Comparison of ENCODE assay signal across 8 cellular contexts in genomic region chr17:62704381-62704971, GRCh38.
DNase-seq lines count a peak whose midpoint lies in the region; ATAC-seq, FAIRE-seq and TF ChIP-seq lines count a peak whose summit lies in the region.

No MANE protein-coding gene starts in this region.

- peak overlapping the region; percentile 73 for H3K4me3 ChIP-seq in RWPE2 (ENCODE audit: severe bottlenecking)
- peak overlapping the region; percentile 23 to 56 (median 48) for H3K4me3 ChIP-seq in endothelial cell of umbilical vein (replicated peaks in 1 of 3; ENCODE audit: insufficient read depth in 1 of 3, low read depth in 1 of 3, low read length in 3 of 3)

- CTCF ChIA-PET in endothelial cell of umbilical vein (lab: Charles Lee): interaction anchor here (0.9 to 2.2 kb wide), 5 partner anchors 12 to 702 kb away, joined by 3 to 12 read pairs (median 4); no protein-coding TSS in a partner anchor

- intact Hi-C loops in endothelial cell of umbilical vein (cut with micrococcal nuclease): loop anchor here (1.0 to 10.0 kb wide), 3 partner anchors 264 to 378 kb away; partner anchors contain the start of gene METTL2A

- H3K27me3 ChIP-seq in RWPE2 (ENCODE audit: insufficient read depth, poor library complexity, severe bottlenecking) (no peaks in the 10 kb centered on the region), endothelial cell of umbilical vein (ENCODE audit: control insufficient read depth in 2 of 2, insufficient read depth in 2 of 2, low read length in 2 of 2) (peaks cover 0 to 8% of the 10 kb centered on the region in 2 experiments)

- TF ChIP-seq CTCF in RWPE2 (IDR thresholded peaks at IDR 0.05; ENCODE audit: poor library complexity, severe bottlenecking) (no peak), endothelial cell of umbilical vein (IDR thresholded peaks at IDR 0.05; ENCODE audit: extremely low read depth in 1 of 2, insufficient read depth in 1 of 2, low read depth in 1 of 2, low read length in 2 of 2) (no peak)

- H2AFZ ChIP-seq in endothelial cell of umbilical vein (ENCODE audit: low read depth, low read length): peak overlapping the region; percentile 65

- H3K9me1 ChIP-seq in endothelial cell of umbilical vein (replicated peaks; ENCODE audit: control insufficient read depth, extremely low read depth, insufficient read depth, low read length): no peaks in the 10 kb centered on the region

- H4K20me1 ChIP-seq in endothelial cell of umbilical vein (replicated peaks; ENCODE audit: control insufficient read depth, extremely low read depth, insufficient read depth, low read length): no peaks in the 10 kb centered on the region

- POLR2A ChIA-PET in endothelial cell of umbilical vein (lab: Charles Lee): no interaction called here

- peak; percentile 66 for DNase-seq in activated effector memory CD4-positive, alpha-beta T cell treated with anti-CD3 and anti-CD28 coated beads, Interleukin-2, amount 50 U/mL, for 16 hours
- DNase-seq in activated effector memory CD4-positive, alpha-beta T cell treated with Interleukin-2 at 50 U/mL for 16 hours: no peak
- DNase-seq in RWPE2 (ENCODE audit: low spot score) (peak; percentile 88), endothelial cell of umbilical vein (ENCODE audit: low read depth, low spot score) (peak; percentile 12), myocyte (ENCODE audit: low read depth) (peak; percentile 33), NCI-H2029 (lab: John Stamatoyannopoulos, UW) (no peak)

- peaks cover 23% of the 10 kb centered on the region for H3K4me1 ChIP-seq in RWPE2 (ENCODE audit: insufficient read depth, poor library complexity, severe bottlenecking)
- peaks cover 32% of the 10 kb centered on the region for H3K4me1 ChIP-seq in endothelial cell of umbilical vein (ENCODE audit: control insufficient read depth, extremely low read depth, insufficient read depth, low read length)

- peak overlapping the region; percentile 64 for H3K9ac ChIP-seq in endothelial cell of umbilical vein (replicated peaks; ENCODE audit: extremely low read depth, insufficient read depth, low read length)

- no peaks in the 10 kb centered on the region for H3K36me3 ChIP-seq in RWPE2 (ENCODE audit: low read depth)
- no peaks in the 10 kb centered on the region for H3K36me3 ChIP-seq in endothelial cell of umbilical vein (ENCODE audit: control insufficient read depth in 2 of 2, extremely low read depth in 1 of 2, insufficient read depth in 2 of 2, low read length in 2 of 2)

- H3K9me3 ChIP-seq in RWPE2 (ENCODE audit: severe bottlenecking): no peaks in the 10 kb centered on the region
- H3K9me3 ChIP-seq in endothelial cell of umbilical vein (replicated peaks; ENCODE audit: control insufficient read depth, insufficient read depth, low read length): no peaks in the 10 kb centered on the region

- no peak for TF ChIP-seq POLR2A in endothelial cell of umbilical vein (IDR thresholded peaks at IDR 0.05; ENCODE audit: low read depth, low read length)

- FAIRE-seq in endothelial cell of umbilical vein (lab: Jason Lieb, UNC): no peak

- H3K4me2 ChIP-seq in endothelial cell of umbilical vein (ENCODE audit: insufficient read depth, low read length): peak overlapping the region; percentile 90

- peak overlapping the region; percentile 82 for H3K27ac ChIP-seq in RWPE2 (ENCODE audit: poor library complexity, severe bottlenecking)
- H3K27ac ChIP-seq in endothelial cell of umbilical vein (ENCODE audit: insufficient read depth, low read depth, low read length): peak overlapping the region; percentile 40

- peak; percentile 56 for ATAC-seq in RWPE2 (ENCODE audit: low read depth)
- ATAC-seq in GM18868 (IDR thresholded peaks at IDR 0.05; ENCODE audit: unreplicated experiment): no peak
- no peak for ATAC-seq in HG02973 (IDR thresholded peaks at IDR 0.05; ENCODE audit: unreplicated experiment)

- dilution Hi-C loops in endothelial cell of umbilical vein (cut with MboI; ENCODE audit: extremely low pct_ligation_motif_present, low sequenced_read_pairs): no loop called here

- H3K79me2 ChIP-seq in endothelial cell of umbilical vein (ENCODE audit: control insufficient read depth, insufficient read depth, low read length): no peaks in the 10 kb centered on the region

- BruUV-seq in endothelial cell of umbilical vein (replicated peaks; lab: Mats Ljungman, UMichigan): TSS peak; percentile 36

TF ChIP-seq in endothelial cell of umbilical vein, 7 proteins besides CTCF, POLR2A, EP300 and RAD21:
- no peak for TF ChIP-seq POLR2AphosphoS5 (IDR thresholded peaks at IDR 0.05; ENCODE audit: insufficient read depth, low read depth, low read length)
- TF ChIP-seq, protein P1, sequence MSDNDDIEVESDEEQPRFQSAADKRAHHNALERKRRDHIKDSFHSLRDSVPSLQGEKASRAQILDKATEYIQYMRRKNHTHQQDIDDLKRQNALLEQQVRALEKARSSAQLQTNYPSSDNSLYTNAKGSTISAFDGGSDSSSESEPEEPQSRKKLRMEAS (IDR thresholded peaks at IDR 0.05; ENCODE audit: insufficient read depth, insufficient read length): no peak
- no peak for TF ChIP-seq GATA2 (IDR thresholded peaks at IDR 0.05; ENCODE audit: insufficient read depth, insufficient read length, low read depth, low read length)
- no peak for TF ChIP-seq JUN (IDR thresholded peaks at IDR 0.05; ENCODE audit: borderline replicate concordance, insufficient read depth, insufficient read length, low read depth)
- no peak for TF ChIP-seq FOS (IDR thresholded peaks at IDR 0.05; ENCODE audit: borderline replicate concordance, insufficient read depth, low read length)
- TF ChIP-seq MYC (IDR thresholded peaks at IDR 0.05; ENCODE audit: low read depth, low read length): no peak
- TF ChIP-seq EZH2 (IDR thresholded peaks at IDR 0.05; ENCODE audit: borderline replicate concordance, low read depth, low read length, severe bottlenecking): no peak

Comparison
In these comparisons a context has a peak if more than half of its experiments do, and no peak if none do; other contexts are left out.
1. DNase-seq: peak in activated effector memory CD4-positive, alpha-beta T cell treated with anti-CD3 and anti-CD28 coated beads, Interleukin-2, amount 50 U/mL, for 16 hours (single experiment), RWPE2 (single experiment), endothelial cell of umbilical vein (single experiment) and myocyte (single experiment); none in activated effector memory CD4-positive, alpha-beta T cell treated with Interleukin-2 at 50 U/mL for 16 hours (single experiment) and NCI-H2029 (single experiment).